Comparison of ENCODE assay signal across 8 cellular contexts in the genomic region with DNA sequence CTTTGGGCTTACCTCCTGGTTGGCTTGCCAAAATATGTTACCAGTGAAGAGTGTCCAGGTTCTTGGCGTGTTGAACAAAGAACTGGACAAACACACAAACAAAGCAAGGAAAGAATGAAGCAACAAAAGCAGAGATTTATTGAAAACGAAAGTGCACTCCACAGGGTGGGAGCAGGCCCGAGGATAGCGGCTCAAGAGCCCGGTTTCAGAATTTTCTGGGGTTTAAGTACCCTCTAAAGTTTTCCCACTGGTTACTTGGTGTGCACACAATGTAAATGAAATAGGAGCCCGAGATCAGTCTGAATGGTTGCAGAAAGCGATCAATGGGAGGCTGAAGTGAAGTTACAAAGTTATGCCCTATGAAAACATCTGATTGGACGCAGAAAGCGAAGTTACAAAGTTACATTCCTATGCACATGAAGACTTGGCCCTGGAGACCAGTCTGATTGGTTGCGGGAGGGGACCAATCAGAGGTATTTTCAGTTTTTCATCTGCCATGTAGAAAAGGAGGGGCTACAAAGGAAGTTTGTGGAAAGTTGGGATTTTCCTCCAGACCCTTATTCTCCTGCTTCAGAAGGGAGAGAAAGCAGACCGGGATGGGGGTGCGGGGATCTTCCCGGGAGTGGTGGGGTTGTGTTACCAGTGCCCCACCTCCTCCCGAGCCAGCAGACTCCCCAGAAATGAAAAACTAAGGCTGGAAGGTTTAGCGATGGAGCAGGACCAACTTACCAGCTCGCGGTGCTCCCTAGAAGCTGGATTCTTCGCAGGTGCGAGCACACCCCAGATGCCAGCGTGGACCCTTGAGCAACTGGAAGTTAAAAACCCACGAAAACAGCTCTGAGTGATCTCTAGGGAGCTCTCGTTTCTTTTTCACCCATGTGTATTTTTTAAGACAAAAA. TPM values are rescaled to one million over a fixed set of nuclear protein-coding genes. Genes with fewer than 3 reads are reported as not detected.
DNase-seq lines count a peak whose midpoint lies in the region; ATAC-seq lines count a peak whose summit lies in the region.

TSS of gene SLFN12 (minus strand) at position 325 of the 899 bp plus-strand sequence. CDS start 9,472 bp downstream, outside the sequence.

- H3K36me3 ChIP-seq in SK-N-MC (ENCODE audit: insufficient read depth, low read length), result no peaks in the 10 kb centered on the region

- H3K27me3 ChIP-seq in right cardiac atrium (ENCODE audit: control insufficient read depth, insufficient read depth), result no peaks in the 10 kb centered on the region

- H3K9me3 ChIP-seq in SK-N-MC (ENCODE audit: low read depth, low read length), result no peaks in the 10 kb centered on the region
- no peaks in the 10 kb centered on the region for H3K9me3 ChIP-seq in right cardiac atrium (ENCODE audit: control insufficient read depth, low read length)

- DNase-seq in SK-N-MC (ENCODE audit: low read depth, low spot score) (no peak), right cardiac atrium (peak; percentile 62 to 76 (median 65)), retina (peak; percentile 43), NCI-H146 treated with DMSO at 0.1 percent for 48 hours (lab: John Stamatoyannopoulos, UW; ENCODE audit: unreplicated experiment) (no peak), GDM1 (lab: John Stamatoyannopoulos, UW) (no peak)

- H3K4me3 ChIP-seq in SK-N-MC (peak within 1 kb of the TSS; percentile 29; the same call in 1 of the 2 replicates), right cardiac atrium (ENCODE audit: low read length) (peak within 1 kb of the TSS; percentile 86)

- 4% methylated on average over 22 of the region's 22 CpGs for WGBS in right cardiac atrium

- peak within 1 kb of the TSS; percentile 90 for H3K27ac ChIP-seq in SK-N-MC
- peak within 1 kb of the TSS; percentile 48 for H3K27ac ChIP-seq in angular gyrus (ENCODE audit: low read depth, low read length)
- peak within 1 kb of the TSS; percentile 97 for H3K27ac ChIP-seq in right cardiac atrium (ENCODE audit: low read length)

- intact Hi-C loops in right cardiac atrium (cut with DNase I), result loop anchor here in 1 of 4 donors (10.0 kb wide), 1 partner anchor 58 kb away; the partner anchor contains the start of gene SLFN11

- ATAC-seq in GM18511 (IDR thresholded peaks at IDR 0.05; ENCODE audit: unreplicated experiment), result peak; percentile 83
- peak; percentile 73 for ATAC-seq in HG02870 (IDR thresholded peaks at IDR 0.05; ENCODE audit: unreplicated experiment)
- ATAC-seq in right cardiac atrium, result peak; percentile 93 to 95

- H3K9ac ChIP-seq in SK-N-MC (ENCODE audit: insufficient read length), result no peak within 1 kb of the TSS

- H3K4me1 ChIP-seq in right cardiac atrium (ENCODE audit: control insufficient read depth, insufficient read depth, low read length), result peaks cover 4% of the 10 kb centered on the region

RNA-seq across cellular contexts. Expression of gene SLFN12, which starts in this region (rescaled TPM):
- total RNA-seq in right cardiac atrium, result 1 to 10 TPM; 3.6 to 6.0 (median 4.9) TPM
- polyA plus RNA-seq in right cardiac atrium, result 2.1 TPM

Comparison
In these comparisons a context has a peak if more than half of its experiments do, and no peak if none do; other contexts are left out.
1. DNase-seq: peak in right cardiac atrium (3 of 3) and retina (single experiment); none in SK-N-MC (single experiment), NCI-H146 treated with DMSO at 0.1 percent for 48 hours (single experiment) and GDM1 (single experiment).
2. Peak in every context shown above with its lines, with median percentiles within 50 percentile points of each other: ATAC-seq and H3K27ac ChIP-seq.